8 cellular contexts compared by ENCODE assay signal in the genomic region with DNA sequence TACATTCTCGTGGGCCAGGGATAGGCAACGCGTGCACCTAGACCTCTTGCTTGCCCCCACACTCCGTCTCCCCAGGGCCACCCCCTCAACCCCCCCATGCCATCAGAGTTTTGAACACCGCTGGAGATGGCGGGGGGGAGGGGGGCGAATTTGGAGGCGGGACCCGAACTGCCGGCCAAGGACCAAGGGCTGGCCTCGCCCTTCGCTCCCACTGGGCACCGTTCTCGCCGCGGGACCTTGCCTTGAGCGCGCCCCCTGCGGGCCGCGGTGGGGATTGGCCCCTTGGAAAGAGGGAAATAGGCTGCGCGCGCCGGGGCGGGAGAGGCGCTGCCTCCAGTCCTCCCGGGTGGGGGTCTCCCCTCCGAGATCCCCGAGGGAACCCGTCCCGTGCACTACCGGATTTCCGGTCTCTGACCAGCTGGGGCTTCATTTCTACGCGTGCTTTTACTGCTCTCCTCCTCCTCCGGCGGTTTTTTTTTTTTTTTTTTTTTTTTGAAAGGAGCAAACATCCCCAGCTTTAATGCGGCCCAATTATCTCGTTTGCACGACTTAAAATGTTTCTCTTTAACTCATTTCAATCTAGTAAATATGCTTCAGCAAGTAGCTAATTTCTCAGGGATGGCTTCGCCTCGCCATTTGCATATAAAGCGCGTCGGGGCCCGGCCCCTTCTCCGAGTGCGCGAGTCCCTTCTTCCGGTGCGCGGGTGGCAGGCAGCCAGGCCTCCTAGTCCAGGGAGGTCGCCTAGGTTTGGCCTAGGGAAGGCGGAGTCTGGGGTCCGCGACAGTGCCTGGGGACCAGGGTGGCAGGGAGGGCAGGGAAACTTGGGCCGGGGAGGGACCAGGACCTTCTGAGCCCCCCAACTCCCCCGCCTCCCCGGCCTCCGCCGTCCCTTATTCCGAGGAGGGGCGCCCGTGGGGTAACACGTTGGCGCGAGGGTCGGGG. TPM values are rescaled to one million over a fixed set of nuclear protein-coding genes. Genes with fewer than 3 reads are reported as not detected.
DNase-seq lines count a peak whose midpoint lies in the region.

No MANE protein-coding gene starts in this region.

- H3K4me1 Mint-ChIP-seq in activated T-helper 2 cell treated with anti-CD3 and anti-CD28 coated beads, Interferon-gamma antibody, Interleukin-2, Interleukin-4, amounts not matched to agents 10 μg/mL and 5 μg/mL and 100 μg/mL, durations not matched to agents 14 hours and 24 hours and 36 hours (ENCODE audit: low read depth): peaks cover 4% of the 10 kb centered on the region

- no peaks in the 10 kb centered on the region for H3K9me3 Mint-ChIP-seq in activated T-helper 2 cell treated with anti-CD3 and anti-CD28 coated beads, Interferon-gamma antibody, Interleukin-2, Interleukin-4, amounts not matched to agents 10 μg/mL and 5 μg/mL and 100 μg/mL, durations not matched to agents 14 hours and 24 hours and 36 hours

- peaks cover 53% of the 10 kb centered on the region for H3K27me3 Mint-ChIP-seq in activated T-helper 2 cell treated with anti-CD3 and anti-CD28 coated beads, Interferon-gamma antibody, Interleukin-2, Interleukin-4, amounts not matched to agents 10 μg/mL and 5 μg/mL and 100 μg/mL, durations not matched to agents 14 hours and 24 hours and 36 hours (ENCODE audit: low read depth)

- H3K27ac Mint-ChIP-seq in activated T-helper 2 cell treated with anti-CD3 and anti-CD28 coated beads, Interferon-gamma antibody, Interleukin-2, Interleukin-4, amounts not matched to agents 10 μg/mL and 5 μg/mL and 100 μg/mL, durations not matched to agents 14 hours and 24 hours and 36 hours: no peak overlapping the region

- peak; percentile 4 for DNase-seq in NCI-H2227 (lab: John Stamatoyannopoulos, UW; ENCODE audit: unreplicated experiment)
- DNase-seq in NCI-H2227 treated with DMSO at 0.1 percent for 48 hours (lab: John Stamatoyannopoulos, UW): no peak
- DNase-seq in NCI-H2029 (lab: John Stamatoyannopoulos, UW): peak; percentile 69
- DNase-seq in activated T-helper 2 cell treated with anti-CD3 and anti-CD28 coated beads, Interferon-gamma antibody, Interleukin-2, Interleukin-4, amounts not matched to agents 10 μg/mL and 5 μg/mL and 100 μg/mL, durations not matched to agents 14 hours and 24 hours and 36 hours (ENCODE audit: low spot score): no peak
- DNase-seq in cardiac septum (ENCODE audit: low spot score): peak; percentile 74
- DNase-seq in posterior vena cava (ENCODE audit: low spot score): peak; percentile 91
- no peak for DNase-seq in occipital lobe (lab: John Stamatoyannopoulos, UW)
- no peak for DNase-seq in amniotic stem cell (lab: John Stamatoyannopoulos, UW)

- intact Hi-C loops in activated T-helper 2 cell treated with anti-CD3 and anti-CD28 coated beads, Interferon-gamma antibody, Interleukin-2, Interleukin-4, amounts not matched to agents 10 μg/mL and 5 μg/mL and 100 μg/mL, durations not matched to agents 14 hours and 24 hours and 36 hours (cut with micrococcal nuclease): loop anchor here (5.0 kb wide), 1 partner anchor 506 kb away; no protein-coding TSS in a partner anchor
- intact Hi-C loops in cardiac septum (cut with DNase I): no loop called here
- intact Hi-C loops in posterior vena cava (cut with DNase I): loop anchor here (2.0 to 5.0 kb wide), 2 partner anchors 399 to 406 kb away; no protein-coding TSS in a partner anchor

- H3K4me3 Mint-ChIP-seq in activated T-helper 2 cell treated with anti-CD3 and anti-CD28 coated beads, Interferon-gamma antibody, Interleukin-2, Interleukin-4, amounts not matched to agents 10 μg/mL and 5 μg/mL and 100 μg/mL, durations not matched to agents 14 hours and 24 hours and 36 hours (ENCODE audit: low read depth): peak overlapping the region; percentile 30

- no peaks in the 10 kb centered on the region for H3K36me3 Mint-ChIP-seq in activated T-helper 2 cell treated with anti-CD3 and anti-CD28 coated beads, Interferon-gamma antibody, Interleukin-2, Interleukin-4, amounts not matched to agents 10 μg/mL and 5 μg/mL and 100 μg/mL, durations not matched to agents 14 hours and 24 hours and 36 hours (ENCODE audit: low read depth)

RNA-seq across cellular contexts. Expression of gene GBX2, which starts 10.1 kb away (rescaled TPM):
- not detected in 2 replicates for total RNA-seq in activated T-helper 2 cell treated with anti-CD3 and anti-CD28 coated beads, Interferon-gamma antibody, Interleukin-2, Interleukin-4, amounts not matched to agents 10 μg/mL and 5 μg/mL and 100 μg/mL, durations not matched to agents 14 hours and 24 hours and 36 hours
- total RNA-seq in cardiac septum: not detected
- total RNA-seq in posterior vena cava: not detected
- not detected for total RNA-seq in occipital lobe

Comparison
In these comparisons a context has a peak if more than half of its experiments do, and no peak if none do; other contexts are left out.
1. DNase-seq: peak in NCI-H2227 (single experiment), NCI-H2029 (single experiment), cardiac septum (single experiment) and posterior vena cava (single experiment); none in NCI-H2227 treated with DMSO at 0.1 percent for 48 hours (single experiment), activated T-helper 2 cell treated with anti-CD3 and anti-CD28 coated beads, Interferon-gamma antibody, Interleukin-2, Interleukin-4, amounts not matched to agents 10 μg/mL and 5 μg/mL and 100 μg/mL, durations not matched to agents 14 hours and 24 hours and 36 hours (single experiment), occipital lobe (single experiment) and amniotic stem cell (single experiment).